27 cellular contexts compared by ENCODE assay signal in genomic region chr6:3321875-3322274, GRCh38.
A peak's percentile ranks its signal among the peaks of the same experiment; 100 is the strongest.
DNase-seq lines count a peak whose midpoint lies in the region; ATAC-seq, FAIRE-seq and TF ChIP-seq lines count a peak whose summit lies in the region.
"Had no signal": no experiment of that assay in that cellular context is flagged by ENCODE, and none has a peak within 500 bp of the region (broad histone marks: within the 10 kb centered on the region; RNA-seq: fewer than 3 reads in every experiment).

No MANE protein-coding gene starts in this region.

- DNase-seq in NCI-H510A treated with DMSO at 0.1 percent for 48 hours (lab: John Stamatoyannopoulos, UW) (peak; percentile 12), NCI-H510A (lab: John Stamatoyannopoulos, UW) (no peak), glutamatergic neuron (no peak), pancreas (peak in 2 of 6 donors; percentile 16 to 29), PC-3 (no peak), ureter (ENCODE audit: low spot score) (no peak)
- DNase-seq in stimulated activated CD4-positive, alpha-beta T cell treated with anti-CD3 and anti-CD28 coated beads, Interleukin-4, amount 100 ng/mL, for 4 hours = no peak
- DNase-seq: Calu3; CD8-positive, alpha-beta T cell; DMS79 treated with DMSO at 0.1 percent for 48 hours; GF-D8; GM23248; HFFc6; KBM-7; MG63; NCI-H1105 treated with DMSO at 0.1 percent for 48 hours; NCI-H1930; NCI-H446; NCI-H526 treated with DMSO at 0.1 percent for 48 hours; SHP77 treated with DMSO at 0.1 percent for 48 hours had no signal

- peaks cover 88% of the 10 kb centered on the region for H3K4me1 Mint-ChIP-seq in glutamatergic neuron (ENCODE audit: low read depth, unreplicated experiment)

- peaks cover 3% of the 10 kb centered on the region for H3F3A ChIP-seq in PC-3 (ENCODE audit: low read length, unreplicated experiment)

- H3K36me3 ChIP-seq in pancreas = no peaks in the 10 kb centered on the region
- no peaks in the 10 kb centered on the region for H3K36me3 ChIP-seq in PC-3 (ENCODE audit: low read depth, low read length)
- H3K36me3 ChIP-seq: HAP-1, MG63 had no signal

- TF ChIP-seq CTCF in glutamatergic neuron (IDR thresholded peaks at IDR 0.05; ENCODE audit: partially characterized antibody, unreplicated experiment) (no peak), pancreas (IDR thresholded peaks at IDR 0.05) (no peak), PC-3 (conservative IDR thresholded peaks at IDR 0.05; ENCODE audit: low read depth, low read length) (no peak)

- H3K9me3 ChIP-seq in pancreas (no peaks in the 10 kb centered on the region), PC-3 (ENCODE audit: low read length) (no peaks in the 10 kb centered on the region)
- H3K9me3 ChIP-seq: HAP-1, MG63 had no signal

- no peak overlapping the region for H3K4me3 Mint-ChIP-seq in glutamatergic neuron (ENCODE audit: unreplicated experiment)
- H3K4me3 Mint-ChIP-seq: B cell; CD8-positive, alpha-beta T cell; HFFc6 had no signal

- no peak for FAIRE-seq in pancreas (lab: Jason Lieb, UNC)
- FAIRE-seq: GM12891, GM19239, HTR-8/SVneo had no signal

- ATAC-seq in pancreas = peak in 3 of 4 donors; percentile 7 to 68 (median 43)
- ATAC-seq in PC-3 = no peak
- ATAC-seq: CD8-positive, alpha-beta T cell had no signal

- H3K9me3 Mint-ChIP-seq in glutamatergic neuron (ENCODE audit: unreplicated experiment) = peaks cover 24% of the 10 kb centered on the region
- H3K9me3 Mint-ChIP-seq: CD8-positive, alpha-beta T cell; HFFc6 had no signal

- intact Hi-C loops in pancreas (cut with DNase I) = no loop called here
- intact Hi-C loops in PC-3 (cut with micrococcal nuclease) = no loop called here

- H4K20me1 ChIP-seq in PC-3 (ENCODE audit: low read length) = no peaks in the 10 kb centered on the region

- H3K4me3 ChIP-seq in pancreas (no peak overlapping the region), PC-3 (ENCODE audit: low read length) (no peak overlapping the region)
- H3K4me3 ChIP-seq: GM23248, HAP-1, MG63 had no signal

- H3K27ac Mint-ChIP-seq in glutamatergic neuron (ENCODE audit: unreplicated experiment) = peak overlapping the region; percentile 81
- H3K27ac Mint-ChIP-seq: B cell; CD8-positive, alpha-beta T cell; HFFc6 had no signal

- H3K4me2 ChIP-seq in PC-3 (ENCODE audit: low read length) = no peak overlapping the region

- no peaks in the 10 kb centered on the region for H3K79me2 ChIP-seq in PC-3 (ENCODE audit: low read length)

- no peak overlapping the region for H2AFZ ChIP-seq in PC-3 (ENCODE audit: low read length)
- H2AFZ ChIP-seq: GM23248 had no signal

- peaks cover 23% of the 10 kb centered on the region for H3K27me3 Mint-ChIP-seq in glutamatergic neuron (ENCODE audit: unreplicated experiment)

- POLR2A ChIA-PET in PC-3 (lab: Charles Lee; ENCODE audit: unreplicated experiment) = no interaction called here

- H3K4me1 ChIP-seq in pancreas = peaks cover 0 to 11% (median 0%) of the 10 kb centered on the region in 3 donors
- peaks cover 27% of the 10 kb centered on the region for H3K4me1 ChIP-seq in PC-3 (ENCODE audit: insufficient read depth, low read length)
- H3K4me1 ChIP-seq: HAP-1 had no signal

- H3K27ac ChIP-seq in pancreas (no peak overlapping the region), PC-3 (ENCODE audit: low read length) (no peak overlapping the region)
- H3K27ac ChIP-seq: 22Rv1, C4-2B, GM23248 had no signal

- CTCF ChIA-PET in PC-3 (lab: Charles Lee) = no interaction called here

- no peaks in the 10 kb centered on the region for H3K27me3 ChIP-seq in pancreas
- H3K27me3 ChIP-seq in PC-3 (ENCODE audit: low read length) = no peaks in the 10 kb centered on the region
- H3K27me3 ChIP-seq: MG63 had no signal

- peaks cover 7% of the 10 kb centered on the region for H3K36me3 Mint-ChIP-seq in glutamatergic neuron (ENCODE audit: unreplicated experiment)
- H3K36me3 Mint-ChIP-seq: CD8-positive, alpha-beta T cell had no signal

- no peak overlapping the region for H3K9ac ChIP-seq in PC-3 (ENCODE audit: low read length)
- H3K9ac ChIP-seq: GM23248 had no signal

- 42 to 47% methylated on average over 8 of the region's 8 CpGs for WGBS in pancreas, 2 donors

- no TSS peak for BruUV-seq in PC-3 (replicated peaks; lab: Mats Ljungman, UMichigan)

- no peaks in the 10 kb centered on the region for H3K9me2 ChIP-seq in PC-3 (replicated peaks; ENCODE audit: low read length)
